ENCODE assay signal across 13 cellular contexts in the genomic region with DNA sequence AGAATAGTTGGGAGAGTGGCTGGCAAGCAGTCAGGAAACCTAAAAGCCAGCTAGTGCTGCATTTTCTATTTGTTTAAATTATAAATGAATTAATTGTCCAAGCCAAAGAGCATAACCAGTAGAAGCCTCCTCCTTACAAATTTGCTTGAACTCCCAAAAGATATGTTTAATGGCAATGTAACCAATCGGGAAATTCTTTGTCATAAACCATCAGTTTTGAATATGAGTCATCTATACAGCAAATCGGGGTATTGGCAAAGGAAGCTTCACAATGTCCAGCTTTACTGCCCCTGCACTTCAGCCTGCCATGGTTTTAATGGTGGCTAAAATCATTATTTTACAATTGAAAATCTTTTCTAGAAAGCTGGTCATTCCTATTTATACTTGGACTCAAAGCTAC.
DNase-seq lines count a peak whose midpoint lies in the region; ATAC-seq and TF ChIP-seq lines count a peak whose summit lies in the region.
"Had no signal": no experiment of that assay in that cellular context is flagged by ENCODE, and none has a peak within 500 bp of the region (broad histone marks: within the 10 kb centered on the region; RNA-seq: fewer than 3 reads in every experiment).

No MANE protein-coding gene starts in this region.

- no peak for ATAC-seq in left colon
- ATAC-seq: CD8-positive, alpha-beta T cell had no signal

- H3K4me3 Mint-ChIP-seq in progenitor cell of endocrine pancreas (ENCODE audit: low read depth): no peak overlapping the region
- H3K4me3 Mint-ChIP-seq: B cell; CD8-positive, alpha-beta T cell had no signal

- no peak overlapping the region for H3K27ac Mint-ChIP-seq in progenitor cell of endocrine pancreas
- H3K27ac Mint-ChIP-seq: B cell; CD8-positive, alpha-beta T cell had no signal

- TF ChIP-seq CTCF in fibroblast of mammary gland (conservative IDR thresholded peaks at IDR 0.05; ENCODE audit: control insufficient read depth, insufficient read depth, low read depth, low read length): no peak
- TF ChIP-seq CTCF in progenitor cell of endocrine pancreas (IDR thresholded peaks at IDR 0.05; ENCODE audit: unreplicated experiment): no peak

- H3K4me3 ChIP-seq in fibroblast of mammary gland (ENCODE audit: control insufficient read depth, low read depth, low read length): no peak overlapping the region
- H3K4me3 ChIP-seq: BLaER1 treated with 17β-estradiol and CSF1 and Interleukin-3, amounts not matched to agents 10 nM and 100 nM; HAP-1 had no signal

- no peaks in the 10 kb centered on the region for H3K27me3 Mint-ChIP-seq in progenitor cell of endocrine pancreas

- H3K36me3 Mint-ChIP-seq in progenitor cell of endocrine pancreas (ENCODE audit: insufficient read depth): peaks cover 1% of the 10 kb centered on the region
- H3K36me3 Mint-ChIP-seq: CD8-positive, alpha-beta T cell had no signal

- intact Hi-C loops in left colon (cut with DNase I, micrococcal nuclease): no loop called here

- peak; percentile 11 for DNase-seq in EL
- DNase-seq in HT1080 (ENCODE audit: low read depth): peak; percentile 17
- peak; percentile 36 for DNase-seq in RPMI7951 (ENCODE audit: low read depth)
- DNase-seq in fibroblast of mammary gland (ENCODE audit: low read depth): peak; percentile 53
- DNase-seq in left colon: no peak
- DNase-seq in iPS-NIHi11 (ENCODE audit: low spot score): no peak
- no peak for DNase-seq in progenitor cell of endocrine pancreas (ENCODE audit: low spot score, unreplicated experiment)
- DNase-seq: Calu3; CD8-positive, alpha-beta T cell; DMS79 treated with DMSO at 0.1 percent for 48 hours had no signal

- H3K9me3 Mint-ChIP-seq in progenitor cell of endocrine pancreas (ENCODE audit: low read depth): peaks cover 4% of the 10 kb centered on the region

- no peaks in the 10 kb centered on the region for H3K4me1 Mint-ChIP-seq in progenitor cell of endocrine pancreas (ENCODE audit: low read depth)
- H3K4me1 Mint-ChIP-seq: B cell had no signal

Comparison
In these comparisons a context has a peak if more than half of its experiments do, and no peak if none do; other contexts are left out.
1. DNase-seq: peak in EL (single experiment), HT1080 (single experiment), RPMI7951 (single experiment) and fibroblast of mammary gland (single experiment); none in left colon (0 of 2), iPS-NIHi11 (single experiment) and progenitor cell of endocrine pancreas (single experiment).